In the genomic region with DNA sequence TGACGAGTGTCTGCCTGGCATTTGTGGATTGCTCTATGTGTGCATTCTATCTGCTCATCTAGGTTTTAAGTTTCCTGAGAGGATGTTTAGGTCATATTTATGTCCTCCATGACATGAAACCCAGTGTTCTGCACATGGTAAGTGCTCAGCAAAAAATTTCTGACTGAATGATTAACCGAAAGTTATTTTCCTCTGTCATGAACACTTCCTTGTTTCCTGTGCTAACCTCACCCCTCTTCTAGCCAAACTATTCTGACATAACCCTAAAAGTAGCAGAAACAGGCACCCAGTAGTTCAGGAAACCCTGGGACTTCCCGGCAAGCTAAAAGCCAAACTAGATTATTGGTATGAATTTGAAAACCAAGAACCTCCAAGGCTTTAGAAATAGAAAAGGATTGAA, we compare ENCODE assay signal across 29 cellular contexts.
DNase-seq lines count a peak whose midpoint lies in the region; ATAC-seq and TF ChIP-seq lines count a peak whose summit lies in the region.
"Had no signal": no experiment of that assay in that cellular context is flagged by ENCODE, and none has a peak within 500 bp of the region (broad histone marks: within the 10 kb centered on the region; RNA-seq: fewer than 3 reads in every experiment).

No MANE protein-coding gene starts in this region.

- H3K27ac ChIP-seq in upper lobe of left lung, result no peak overlapping the region
- H3K27ac ChIP-seq: 22Rv1, adrenal gland, epithelial cell of prostate had no signal

- TF ChIP-seq EP300 in upper lobe of left lung (IDR thresholded peaks at IDR 0.05), result no peak

- no peaks in the 10 kb centered on the region for H3K36me3 ChIP-seq in GM06990 (ENCODE audit: control insufficient read depth, insufficient read depth, low read length)
- no peaks in the 10 kb centered on the region for H3K36me3 ChIP-seq in upper lobe of left lung
- H3K36me3 ChIP-seq: adrenal gland had no signal

- ATAC-seq in GM18873 (IDR thresholded peaks at IDR 0.05; ENCODE audit: low FRiP score, unreplicated experiment), result peak; percentile 61
- peak; percentile 59 for ATAC-seq in GM21515 (IDR thresholded peaks at IDR 0.05; ENCODE audit: unreplicated experiment)
- peak; percentile 64 for ATAC-seq in HG03432 (IDR thresholded peaks at IDR 0.05; ENCODE audit: unreplicated experiment)
- no peak for ATAC-seq in GM21381 (IDR thresholded peaks at IDR 0.05; ENCODE audit: unreplicated experiment)
- ATAC-seq in upper lobe of left lung (ENCODE audit: low FRiP score in 2 of 2), result no peak
- ATAC-seq: Panc1; stimulated activated memory B cell treated with anti-CD40 and anti-IgM and Interleukin-4, amounts not matched to agents 10 μg/mL and 1 μg/mL and 100 μg/mL, for 72 hours had no signal

- TF ChIP-seq CTCF in GM06990 (IDR thresholded peaks at IDR 0.05; ENCODE audit: insufficient read depth, low read length, poor library complexity, severe bottlenecking) (no peak), upper lobe of left lung (IDR thresholded peaks at IDR 0.05) (no peak)

- 74 to 83% methylated on average over 3 of the region's 3 CpGs for WGBS in upper lobe of left lung, 2 donors

- H3K27me3 ChIP-seq in GM06990 (replicated peaks; ENCODE audit: control insufficient read depth, insufficient read depth, low read length), result no peaks in the 10 kb centered on the region
- H3K27me3 ChIP-seq in upper lobe of left lung, result no peaks in the 10 kb centered on the region
- H3K27me3 ChIP-seq: adrenal gland had no signal

- H3K4me3 ChIP-seq in GM06990 (replicated peaks; ENCODE audit: low read depth, low read length) (no peak overlapping the region), upper lobe of left lung (no peak overlapping the region)
- H3K4me3 ChIP-seq: adrenal gland had no signal

- TF ChIP-seq POLR2A in upper lobe of left lung (IDR thresholded peaks at IDR 0.05), result no peak

- H3K4me1 ChIP-seq in upper lobe of left lung, result no peaks in the 10 kb centered on the region
- H3K4me1 ChIP-seq: adrenal gland had no signal

- H3K9me3 ChIP-seq in upper lobe of left lung, result no peaks in the 10 kb centered on the region
- H3K9me3 ChIP-seq: adrenal gland had no signal

- peak; percentile 20 for DNase-seq in GM06990 (ENCODE audit: extremely low read depth, insufficient read length)
- DNase-seq in SIG-M5 treated with dmso at 0.1 percent for 504 hours (lab: John Stamatoyannopoulos, UW; ENCODE audit: unreplicated experiment), result no peak
- no peak for DNase-seq in activated CD4-positive, CD25-positive, alpha-beta regulatory T cell treated with anti-CD3 and anti-CD28 coated beads, Interleukin-2, amount 50 U/mL, for 72 hours
- no peak for DNase-seq in upper lobe of left lung
- DNase-seq: activated CD4-positive, alpha-beta memory T cell treated with anti-CD3 and anti-CD28 coated beads for 36 hours; activated CD4-positive, alpha-beta T cell treated with anti-CD3 and anti-CD28 coated beads for 1 hour; activated CD8-positive, alpha-beta memory T cell treated with anti-CD3 and anti-CD28 coated beads, Interleukin-2, amount 50 U/mL, for 4 hours; activated naive CD4-positive, alpha-beta T cell treated with anti-CD3 and anti-CD28 coated beads for 36 hours; adrenal gland; C1 segment of cervical spinal cord; central memory CD4-positive, alpha-beta T cell; cortex of kidney; DMS53; effector memory CD4-positive, alpha-beta T cell; Karpas-422; mammary epithelial cell; NCI-H146; NCI-H446; NCI-H774; SHP77; trophoblast cell had no signal

Comparison
In these comparisons a context has a peak if more than half of its experiments do, and no peak if none do; other contexts are left out.
1. ATAC-seq: peak in GM18873 (single experiment), GM21515 (single experiment) and HG03432 (single experiment); none in GM21381 (single experiment) and upper lobe of left lung (0 of 2).